Comparison of ENCODE assay signal across 1 cellular context in genomic region chr10:73780301-73780700, GRCh38.
TF ChIP-seq lines count a peak whose summit lies in the region.

No MANE protein-coding gene starts in this region.

TF ChIP-seq in IMR-90, 13 proteins besides CTCF, POLR2A, EP300 and RAD21:
- TF ChIP-seq ELK1 (IDR thresholded peaks at IDR 0.05; ENCODE audit: borderline replicate concordance, low read depth, low read length), result no peak
- no peak for TF ChIP-seq MAZ (IDR thresholded peaks at IDR 0.05; ENCODE audit: borderline replicate concordance, low read depth, low read length)
- no peak for TF ChIP-seq CEBPB (IDR thresholded peaks at IDR 0.05; ENCODE audit: low read depth, low read length)
- no peak for TF ChIP-seq NFE2L2 (IDR thresholded peaks at IDR 0.05; ENCODE audit: low read depth, low read length)
- TF ChIP-seq MXI1 (IDR thresholded peaks at IDR 0.05; ENCODE audit: borderline replicate concordance, low read depth, low read length), result no peak
- TF ChIP-seq BHLHE40 (IDR thresholded peaks at IDR 0.05; ENCODE audit: low read depth, low read length), result no peak
- no peak for TF ChIP-seq CHD1 (IDR thresholded peaks at IDR 0.05; ENCODE audit: low read depth, low read length)
